15 cellular contexts compared by ENCODE assay signal in the genomic region with DNA sequence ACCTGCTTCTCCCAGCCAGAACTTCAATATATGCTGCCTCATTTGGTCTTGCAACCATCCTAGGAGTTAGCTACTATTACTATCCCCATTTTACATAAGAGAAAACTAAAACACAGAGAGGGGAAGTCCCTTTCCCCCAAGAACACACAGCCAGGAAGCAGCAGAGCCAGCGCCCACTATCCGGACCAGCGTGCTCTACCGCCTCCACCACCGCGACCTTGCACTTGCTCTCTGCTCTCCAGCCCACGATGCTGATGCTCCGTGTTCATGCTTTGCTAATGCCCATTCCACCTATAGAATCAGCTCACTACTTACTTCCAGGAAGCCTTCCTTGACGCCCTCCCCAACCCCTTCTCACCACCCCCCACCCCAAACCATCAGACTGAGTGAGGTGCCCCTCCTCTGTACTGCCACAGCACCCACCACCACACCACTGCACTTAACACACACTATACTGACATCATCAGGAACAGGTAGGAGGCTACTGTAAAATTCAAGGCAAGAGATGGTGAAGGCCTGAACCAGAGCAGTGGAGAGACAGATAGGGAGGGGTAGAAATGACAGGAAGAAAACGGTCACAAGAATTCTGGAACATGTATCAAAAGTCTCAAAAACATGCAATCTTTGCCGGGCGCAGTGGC. TPM values are rescaled to one million over a fixed set of nuclear protein-coding genes. Genes with fewer than 3 reads are reported as not detected.
DNase-seq lines count a peak whose midpoint lies in the region; ATAC-seq, FAIRE-seq and TF ChIP-seq lines count a peak whose summit lies in the region.
"Had no signal": no experiment of that assay in that cellular context is flagged by ENCODE, and none has a peak within 500 bp of the region (broad histone marks: within the 10 kb centered on the region; RNA-seq: fewer than 3 reads in every experiment).

No MANE protein-coding gene starts in this region.

- H3K4me3 Mint-ChIP-seq in stimulated activated effector memory CD8-positive, alpha-beta T cell treated with anti-CD3 and anti-CD28 coated beads, Interleukin-12 subunit alpha, Interleukin-12 subunit beta, amount 100 ng/mL, for 72 hours, result peak overlapping the region; percentile 25

- H3K27ac Mint-ChIP-seq in stimulated activated effector memory CD8-positive, alpha-beta T cell treated with anti-CD3 and anti-CD28 coated beads, Interleukin-12 subunit alpha, Interleukin-12 subunit beta, amount 100 ng/mL, for 72 hours, result no peak overlapping the region

- no peaks in the 10 kb centered on the region for H3K36me3 ChIP-seq in kidney (ENCODE audit: control insufficient read depth in 1 of 2, insufficient read depth in 2 of 2, low read length in 2 of 2)
- H3K36me3 ChIP-seq: WERI-Rb-1 had no signal

- no peaks in the 10 kb centered on the region for H3K9me3 ChIP-seq in kidney (ENCODE audit: control insufficient read depth in 1 of 2, low read length in 2 of 2)

- ATAC-seq in activated CD4-positive, CD25-positive, alpha-beta regulatory T cell treated with anti-CD3 and anti-CD28 coated beads, Interleukin-2, amount 50 U/mL, for 24 hours, result peak; percentile 77 to 79
- peak; percentile 86 for ATAC-seq in stimulated activated effector memory CD8-positive, alpha-beta T cell treated with anti-CD3 and anti-CD28 coated beads, Interleukin-12 subunit alpha, Interleukin-12 subunit beta, amount 100 ng/mL, for 72 hours
- ATAC-seq in GM21786 (IDR thresholded peaks at IDR 0.05; ENCODE audit: unreplicated experiment), result no peak

- no peak for FAIRE-seq in kidney (lab: Jason Lieb, UNC)
- FAIRE-seq: A204.1, astrocyte had no signal

- peaks cover 16% of the 10 kb centered on the region for H3K4me1 Mint-ChIP-seq in stimulated activated effector memory CD8-positive, alpha-beta T cell treated with anti-CD3 and anti-CD28 coated beads, Interleukin-12 subunit alpha, Interleukin-12 subunit beta, amount 100 ng/mL, for 72 hours

- no peaks in the 10 kb centered on the region for H3K9me3 Mint-ChIP-seq in stimulated activated effector memory CD8-positive, alpha-beta T cell treated with anti-CD3 and anti-CD28 coated beads, Interleukin-12 subunit alpha, Interleukin-12 subunit beta, amount 100 ng/mL, for 72 hours

- H3K27ac ChIP-seq in kidney (ENCODE audit: low read depth in 2 of 2, low read length in 2 of 2), result no peak overlapping the region
- H3K27ac ChIP-seq: WERI-Rb-1 had no signal

- peaks cover 2 to 10% of the 10 kb centered on the region in 2 donors for H3K4me1 ChIP-seq in kidney (ENCODE audit: control insufficient read depth in 1 of 2, insufficient read depth in 1 of 2, low read depth in 1 of 2, low read length in 2 of 2)

- intact Hi-C loops in kidney (cut with DNase I), result no loop called here

- no peak overlapping the region for H3K9ac ChIP-seq in kidney (ENCODE audit: low read length in 2 of 2)

- DNase-seq in activated CD4-positive, CD25-positive, alpha-beta regulatory T cell (lab: John Stamatoyannopoulos, UW), result no peak
- DNase-seq in activated CD4-positive, alpha-beta T cell treated with anti-CD3 and anti-CD28 coated beads, Interleukin-2, amount 50 U/mL, for 4 hours, result peak; percentile 34 to 42
- DNase-seq in kidney, result peak; percentile 29
- DNase-seq in stimulated activated effector memory CD8-positive, alpha-beta T cell treated with anti-CD3 and anti-CD28 coated beads, Interleukin-12 subunit alpha, Interleukin-12 subunit beta, amount 100 ng/mL, for 72 hours (ENCODE audit: low spot score in 2 of 2), result no peak
- DNase-seq in NCI-H1694 treated with DMSO at 0.1 percent for 48 hours (lab: John Stamatoyannopoulos, UW), result no peak
- DNase-seq in SIG-M5 treated with dmso at 0.1 percent for 504 hours (lab: John Stamatoyannopoulos, UW; ENCODE audit: unreplicated experiment), result no peak
- DNase-seq: DMS153, NCI-H1092, NCI-H510A treated with DMSO at 0.1 percent for 48 hours, WERI-Rb-1 had no signal

- no peak overlapping the region for H3K4me3 ChIP-seq in kidney (ENCODE audit: low read length in 2 of 2)

- H3K36me3 Mint-ChIP-seq in stimulated activated effector memory CD8-positive, alpha-beta T cell treated with anti-CD3 and anti-CD28 coated beads, Interleukin-12 subunit alpha, Interleukin-12 subunit beta, amount 100 ng/mL, for 72 hours, result no peaks in the 10 kb centered on the region

- TF ChIP-seq CTCF in kidney (IDR thresholded peaks at IDR 0.05; ENCODE audit: borderline replicate concordance, extremely low read depth, insufficient read depth), result no peak

RNA-seq across cellular contexts. Expression of a gene that starts 9.4 kb away (rescaled TPM):
- total RNA-seq in kidney, result 16.4 TPM
- polyA plus RNA-seq in kidney (ENCODE audit: insufficient read depth, low read depth, low replicate concordance), result 45.0 TPM

RNA-seq across cellular contexts. Expression of a gene that starts 9.7 kb away (rescaled TPM):
- total RNA-seq in kidney, result 3.9 TPM
- 3.4 TPM for polyA plus RNA-seq in kidney (ENCODE audit: insufficient read depth, low read depth, low replicate concordance)
- total RNA-seq: glomerular endothelial cell had no signal

Comparison
In these comparisons a context has a peak if more than half of its experiments do, and no peak if none do; other contexts are left out.
1. DNase-seq: peak in activated CD4-positive, alpha-beta T cell treated with anti-CD3 and anti-CD28 coated beads, Interleukin-2, amount 50 U/mL, for 4 hours (2 of 2) and kidney (single experiment); none in activated CD4-positive, CD25-positive, alpha-beta regulatory T cell (0 of 4), stimulated activated effector memory CD8-positive, alpha-beta T cell treated with anti-CD3 and anti-CD28 coated beads, Interleukin-12 subunit alpha, Interleukin-12 subunit beta, amount 100 ng/mL, for 72 hours (0 of 2), NCI-H1694 treated with DMSO at 0.1 percent for 48 hours (single experiment) and SIG-M5 treated with dmso at 0.1 percent for 504 hours (single experiment).